In genomic region chr3:187193181-187193580, GRCh38 we compare ENCODE assay signal across 26 cellular contexts. TPM values are rescaled to one million over a fixed set of nuclear protein-coding genes. Genes with fewer than 3 reads are reported as not detected.
DNase-seq lines count a peak whose midpoint lies in the region; ATAC-seq, FAIRE-seq and TF ChIP-seq lines count a peak whose summit lies in the region.
"Had no signal": no experiment of that assay in that cellular context is flagged by ENCODE, and none has a peak within 500 bp of the region (broad histone marks: within the 10 kb centered on the region; RNA-seq: fewer than 3 reads in every experiment).

No MANE protein-coding gene starts in this region.

- H3K79me2 ChIP-seq in astrocyte (ENCODE audit: insufficient read depth, low read length): no peaks in the 10 kb centered on the region

- peaks cover 14% of the 10 kb centered on the region for H3K4me1 Mint-ChIP-seq in astrocyte (ENCODE audit: low read depth, unreplicated experiment)
- H3K4me1 Mint-ChIP-seq: CD4-positive, CD25-positive, alpha-beta regulatory T cell had no signal

- TF ChIP-seq CTCF in astrocyte (IDR thresholded peaks at IDR 0.05; ENCODE audit: insufficient read depth, low read depth, low read length): no peak

- intact Hi-C loops in cardiac septum (cut with DNase I): no loop called here

- H3K36me3 ChIP-seq in astrocyte (ENCODE audit: insufficient read depth, low read length): no peaks in the 10 kb centered on the region
- H3K36me3 ChIP-seq: BLaER1, SJCRH30 had no signal

- H3K9me3 Mint-ChIP-seq in astrocyte (ENCODE audit: unreplicated experiment): peaks cover 2% of the 10 kb centered on the region

- H3K9ac ChIP-seq in astrocyte (ENCODE audit: low read length): no peak overlapping the region
- H3K9ac ChIP-seq: BLaER1 had no signal

- H3K36me3 Mint-ChIP-seq in astrocyte (ENCODE audit: low read depth, unreplicated experiment): peaks cover 2% of the 10 kb centered on the region
- H3K36me3 Mint-ChIP-seq: CD4-positive, CD25-positive, alpha-beta regulatory T cell had no signal

- no peak overlapping the region for H3K4me3 Mint-ChIP-seq in astrocyte (ENCODE audit: unreplicated experiment)
- H3K4me3 Mint-ChIP-seq: CD4-positive, CD25-positive, alpha-beta regulatory T cell had no signal

- peaks cover 3% of the 10 kb centered on the region for H3K27me3 ChIP-seq in astrocyte (ENCODE audit: insufficient read depth, low read length)
- H3K27me3 ChIP-seq: BLaER1, SJCRH30 had no signal

- FAIRE-seq in astrocyte (lab: Jason Lieb, UNC): no peak
- FAIRE-seq: GM12891 had no signal

- DNase-seq in GM03348 (ENCODE audit: low spot score): peak; percentile 67
- peak; percentile 39 for DNase-seq in astrocyte (ENCODE audit: low read depth)
- peak; percentile 51 for DNase-seq in fibroblast of peridontal ligament (ENCODE audit: extremely low read depth)
- no peak for DNase-seq in cardiac septum (ENCODE audit: low spot score)
- no peak for DNase-seq in midbrain (lab: John Stamatoyannopoulos, UW)
- no peak for DNase-seq in COLO668 (lab: John Stamatoyannopoulos, UW; ENCODE audit: unreplicated experiment)
- DNase-seq: Caco-2; CD4-positive, CD25-positive, alpha-beta regulatory T cell; EL; GDM1; KG1; MM.1S; NCI-H1417; NCI-H1694; NCI-H2029 treated with DMSO at 0.1 percent for 48 hours; NCI-H446 treated with DMSO at 0.1 percent for 48 hours; NCI-H526; PC-9; SJCRH30 had no signal

- H3K4me3 ChIP-seq in astrocyte (ENCODE audit: insufficient read depth, low read depth, low read length): no peak overlapping the region
- H3K4me3 ChIP-seq: BLaER1, PC-9, SJCRH30 had no signal

- no peaks in the 10 kb centered on the region for H3K9me3 ChIP-seq in astrocyte (ENCODE audit: insufficient read depth, low read depth, low read length)
- H3K9me3 ChIP-seq: BLaER1, Caco-2, SJCRH30 had no signal

- no peak overlapping the region for H3K4me2 ChIP-seq in astrocyte (ENCODE audit: low read length)
- H3K4me2 ChIP-seq: BLaER1, PC-9 had no signal

- H2AFZ ChIP-seq in astrocyte (ENCODE audit: low read depth, low read length): no peak overlapping the region
- H2AFZ ChIP-seq: PC-9 had no signal

- ATAC-seq in HG02588 (IDR thresholded peaks at IDR 0.05; ENCODE audit: unreplicated experiment): no peak
- ATAC-seq: Right ventricle myocardium inferior, SK-N-SH treated with all-trans-retinoic acid at 6 μM for 48 hours had no signal

- no peak overlapping the region for H3K27ac Mint-ChIP-seq in astrocyte (ENCODE audit: unreplicated experiment)
- H3K27ac Mint-ChIP-seq: CD4-positive, CD25-positive, alpha-beta regulatory T cell had no signal

- no peaks in the 10 kb centered on the region for H3K4me1 ChIP-seq in astrocyte (ENCODE audit: insufficient read depth, low read length)
- H3K4me1 ChIP-seq: Caco-2, SJCRH30 had no signal

- H3K27ac ChIP-seq in astrocyte (ENCODE audit: low read depth, low read length): no peak overlapping the region
- H3K27ac ChIP-seq: BLaER1, PC-9, SJCRH30 had no signal

- no peaks in the 10 kb centered on the region for H3K27me3 Mint-ChIP-seq in astrocyte (ENCODE audit: low read depth, unreplicated experiment)

- no peaks in the 10 kb centered on the region for H4K20me1 ChIP-seq in astrocyte (ENCODE audit: insufficient read depth, low read length)
- H4K20me1 ChIP-seq: BLaER1 had no signal

RNA-seq across cellular contexts. Expression of gene RTP1, which starts 4.1 kb away (rescaled TPM):
- not detected in 2 replicates for total RNA-seq in astrocyte
- total RNA-seq in cardiac septum: not detected
- total RNA-seq: A673; Caco-2; CD4-positive, CD25-positive, alpha-beta regulatory T cell; PC-9; Right ventricle myocardium inferior; RPMI7951; SJCRH30 had no signal

RNA-seq across cellular contexts. Expression of gene RPL39L, which starts 53.9 kb away (rescaled TPM):
- 6.5 and 7.6 TPM in 2 replicates for total RNA-seq in astrocyte
- total RNA-seq in cardiac septum: 5.4 TPM

Comparison
In these comparisons a context has a peak if more than half of its experiments do, and no peak if none do; other contexts are left out.
1. DNase-seq: peak in GM03348 (single experiment), astrocyte (single experiment) and fibroblast of peridontal ligament (single experiment); none in cardiac septum (single experiment), midbrain (single experiment) and COLO668 (single experiment).